ENCODE assay signal across 7 cellular contexts in the genomic region with DNA sequence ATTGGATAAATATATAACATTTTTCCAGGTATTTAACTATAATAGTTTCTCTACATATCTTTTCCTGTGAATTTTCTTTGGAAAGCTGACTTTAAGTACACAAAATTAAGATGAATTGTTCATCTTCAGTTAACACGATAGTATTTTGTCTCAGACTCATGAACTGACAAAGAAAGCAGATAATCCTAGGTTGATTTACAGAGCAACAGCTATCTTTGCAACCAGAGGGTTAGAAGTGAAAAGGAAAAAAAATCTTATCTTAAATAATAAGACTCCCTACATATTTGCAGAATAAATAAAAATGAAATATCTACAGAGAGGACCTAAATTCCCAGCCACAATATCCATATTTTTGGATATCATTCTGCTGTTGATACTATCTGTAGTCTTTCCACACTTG.
"Had no signal": no experiment of that assay in that cellular context is flagged by ENCODE, and none has a peak within 500 bp of the region (broad histone marks: within the 10 kb centered on the region; RNA-seq: fewer than 3 reads in every experiment).

No MANE protein-coding gene starts in this region.

- H3K4me3 ChIP-seq: GM12878 had no signal

- FAIRE-seq: G401.6, GM12878, GM12891, GM18507, GM19239 had no signal

- DNase-seq: GDM1, GF-D8 had no signal

- ATAC-seq: GM12878 had no signal
